ENCODE assay signal across 8 cellular contexts in the genomic region with DNA sequence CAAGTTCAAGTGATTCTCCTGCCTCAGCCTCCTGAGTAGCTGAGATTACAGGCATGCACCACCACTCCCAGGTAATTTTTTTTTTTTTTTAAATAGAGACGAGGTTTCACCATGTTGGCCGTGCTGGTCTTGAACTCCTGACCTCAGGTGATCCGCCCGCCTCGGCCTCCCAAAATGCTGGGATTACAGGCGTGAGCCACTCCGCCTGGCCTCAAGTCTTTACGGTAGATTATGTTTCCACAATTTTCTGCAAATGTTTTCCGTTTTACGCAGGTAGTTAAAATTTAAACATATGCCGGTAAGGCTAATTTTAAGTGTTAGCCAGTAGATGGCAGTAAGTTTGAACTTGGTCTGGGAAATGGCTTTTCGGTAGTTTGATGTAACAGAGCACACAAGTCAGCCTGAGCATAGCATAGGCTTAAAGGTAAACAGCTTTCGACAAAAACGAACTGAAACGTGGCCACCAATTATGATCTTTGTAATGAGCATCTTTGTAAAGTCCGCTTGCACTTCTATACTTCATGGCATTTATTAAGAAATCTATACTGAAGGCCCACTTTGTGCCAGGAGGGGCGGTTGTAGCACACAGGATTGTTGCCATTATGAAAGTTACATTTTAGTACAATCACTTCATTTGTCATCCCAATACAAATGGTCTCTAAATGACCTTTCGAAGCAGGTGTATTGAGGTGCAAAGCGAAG. TPM values are rescaled to one million over a fixed set of nuclear protein-coding genes. Genes with fewer than 3 reads are reported as not detected.
DNase-seq lines count a peak whose midpoint lies in the region; ATAC-seq and TF ChIP-seq lines count a peak whose summit lies in the region.

No MANE protein-coding gene starts in this region.

- BruUV-seq in Caco-2 (replicated peaks; lab: Mats Ljungman, UMichigan) (no TSS peak), IMR-90 (replicated peaks; lab: Mats Ljungman, UMichigan) (no TSS peak)

- DNase-seq in Caco-2: peak in 1 of 2 experiments; percentile 36
- peak; percentile 86 for DNase-seq in IMR-90
- peak; percentile 63 for DNase-seq in RWPE1 (ENCODE audit: low spot score)
- no peak for DNase-seq in endothelial cell (ENCODE audit: low spot score)
- no peak for DNase-seq in mucosa of descending colon

- peak overlapping the region; percentile 78 for H3K18ac ChIP-seq in IMR-90 (ENCODE audit: low read depth, low read length)

- H3K27ac ChIP-seq in IMR-90 (ENCODE audit: insufficient read depth, low read length): peak overlapping the region; percentile 82; the same call in 1 of the 2 replicates
- no peak overlapping the region for H3K27ac ChIP-seq in RWPE1

- no peaks in the 10 kb centered on the region; the same call in 1 of the 2 replicates for H4K20me1 ChIP-seq in IMR-90 (ENCODE audit: insufficient read depth, low read length)

- 60% methylated on average over 3 of the region's 19 CpGs; no CpG with 5 or more reads in 1 of the 2 experiments for WGBS in IMR-90 (ENCODE audit: extremely low coverage in 2 of 2, insufficient read length in 1 of 2), 2 experiments

- H3K36me3 ChIP-seq in Caco-2 (ENCODE audit: control insufficient read depth, insufficient read depth, low read length): no peaks in the 10 kb centered on the region
- no peaks in the 10 kb centered on the region for H3K36me3 ChIP-seq in IMR-90 (ENCODE audit: control insufficient read depth, insufficient read depth, low read length)
- no peaks in the 10 kb centered on the region for H3K36me3 ChIP-seq in mucosa of descending colon (ENCODE audit: low read depth)

- H3K27ac Mint-ChIP-seq in Caco-2 (ENCODE audit: unreplicated experiment): no peak overlapping the region
- H3K27ac Mint-ChIP-seq in endothelial cell (ENCODE audit: unreplicated experiment): no peak overlapping the region

- ATAC-seq in GM18870 (IDR thresholded peaks at IDR 0.05; ENCODE audit: unreplicated experiment): peak; percentile 76
- peak; percentile 53 for ATAC-seq in IMR-90 (ENCODE audit: low read depth)
- peak; percentile 77 for ATAC-seq in mucosa of descending colon
- ATAC-seq in HG03457 (IDR thresholded peaks at IDR 0.05; ENCODE audit: unreplicated experiment): no peak
- ATAC-seq in HG03045 (IDR thresholded peaks at IDR 0.05; ENCODE audit: unreplicated experiment): no peak

- peak overlapping the region; percentile 78 for H2AK5ac ChIP-seq in IMR-90 (ENCODE audit: low read depth, low read length)

- peak overlapping the region; percentile 76 for H3K4me2 ChIP-seq in IMR-90 (ENCODE audit: low read depth, low read length)

- CTCF ChIA-PET in Caco-2 (lab: Charles Lee): interaction anchor here (0.7 kb wide), 1 partner anchor 270 kb away, joined by 3 read pairs; no protein-coding TSS in a partner anchor
- CTCF ChIA-PET in IMR-90 (lab: Yijun Ruan, JAX): interaction anchor here (0.6 to 1.8 kb wide), 7 partner anchors 28 to 538 kb away, joined by 3 to 12 read pairs (median 7); no protein-coding TSS in a partner anchor
- CTCF ChIA-PET in RWPE1 (lab: Yijun Ruan, JAX): interaction anchor here (0.6 to 1.0 kb wide), 8 partner anchors 142 to 903 kb away, joined by 3 to 5 read pairs (median 4); no protein-coding TSS in a partner anchor

- H3K27me3 Mint-ChIP-seq in Caco-2 (ENCODE audit: insufficient read depth, unreplicated experiment) (no peaks in the 10 kb centered on the region), endothelial cell (ENCODE audit: unreplicated experiment) (peaks cover 4% of the 10 kb centered on the region)

- dilution Hi-C loops in IMR-90 (cut with HindIII; ENCODE audit: low sequenced_read_pairs, unreplicated experiment): no loop called here

- peak overlapping the region; percentile 51 for H3K14ac ChIP-seq in IMR-90 (replicated peaks; ENCODE audit: low read depth, low read length)

- no peaks in the 10 kb centered on the region for H3K27me3 ChIP-seq in Caco-2 (replicated peaks; ENCODE audit: control insufficient read depth, insufficient read depth, low read length)
- H3K27me3 ChIP-seq in IMR-90 (ENCODE audit: control insufficient read depth, insufficient read depth, low read length): no peaks in the 10 kb centered on the region

- TF ChIP-seq RAD21 in IMR-90 (IDR thresholded peaks at IDR 0.05; ENCODE audit: low read length): peak; percentile 73

- peaks cover 24% of the 10 kb centered on the region for H3K9me3 Mint-ChIP-seq in Caco-2 (ENCODE audit: unreplicated experiment)
- no peaks in the 10 kb centered on the region for H3K9me3 Mint-ChIP-seq in endothelial cell (ENCODE audit: unreplicated experiment)

- peak overlapping the region; percentile 49; the same call in 1 of the 2 replicates for H3K23ac ChIP-seq in IMR-90 (ENCODE audit: low read depth, low read length)

- in situ Hi-C loops in IMR-90 (cut with MboI; ENCODE audit: low sequenced_read_pairs): loop anchor here (10.0 to 25.0 kb wide), 2 partner anchors 266 to 553 kb away; no protein-coding TSS in a partner anchor

- peak overlapping the region; percentile 88 for H2BK120ac ChIP-seq in IMR-90 (ENCODE audit: low read depth, low read length)

- no peak overlapping the region for H2AK9ac ChIP-seq in IMR-90 (replicated peaks; ENCODE audit: low read depth, low read length, poor library complexity)

- no peaks in the 10 kb centered on the region for H3K79me1 ChIP-seq in IMR-90 (ENCODE audit: low read depth in 1 of 2, low read length in 2 of 2)

- no peaks in the 10 kb centered on the region for H3K4me1 ChIP-seq in Caco-2
- peaks cover 22% of the 10 kb centered on the region for H3K4me1 ChIP-seq in IMR-90 (ENCODE audit: control insufficient read depth, insufficient read depth, low read length)
- H3K4me1 ChIP-seq in mucosa of descending colon (ENCODE audit: low read depth): no peaks in the 10 kb centered on the region

- 0 out of 2 replicates have a peak, but pooled peaks cover 8% of the 10 kb centered on the region for H3K9me3 ChIP-seq in Caco-2
- peaks cover 10% of the 10 kb centered on the region for H3K9me3 ChIP-seq in IMR-90 (ENCODE audit: control insufficient read depth, insufficient read depth, low read length)
- H3K9me3 ChIP-seq in mucosa of descending colon: no peaks in the 10 kb centered on the region

- H4K91ac ChIP-seq in IMR-90 (ENCODE audit: insufficient read depth, low read depth, low read length): peak overlapping the region; percentile 45

- intact Hi-C loops in Caco-2 (cut with micrococcal nuclease; ENCODE audit: unreplicated experiment) (loop anchor here (1.0 to 5.0 kb wide), 4 partner anchors 123 to 551 kb away; partner anchors contain the start of genes STIM2 and TBC1D19), IMR-90 (cut with micrococcal nuclease) (loop anchor here (1.0 to 2.0 kb wide), 4 partner anchors 126 to 551 kb away; partner anchors contain the start of genes STIM2 and TBC1D19), mucosa of descending colon (cut with DNase I, micrococcal nuclease) (loop anchor here (10.0 kb wide), 2 partner anchors 126 to 556 kb away; partner anchors contain the start of gene TBC1D19 (in 1 of the 2))

- no peak overlapping the region for H2AFZ ChIP-seq in IMR-90 (replicated peaks; ENCODE audit: low read length, poor library complexity)

- H3K4me1 Mint-ChIP-seq in Caco-2 (ENCODE audit: low read depth, unreplicated experiment): no peaks in the 10 kb centered on the region
- no peaks in the 10 kb centered on the region for H3K4me1 Mint-ChIP-seq in endothelial cell (ENCODE audit: unreplicated experiment)

- TF ChIP-seq CTCF in Caco-2 (IDR thresholded peaks at IDR 0.05; ENCODE audit: insufficient read depth in 1 of 2, low read depth in 1 of 2, low read length in 1 of 2, severe bottlenecking in 1 of 2, unreplicated experiment in 1 of 2) (peak; percentile 42 to 51), IMR-90 (conservative IDR thresholded peaks at IDR 0.05; ENCODE audit: low read depth, low read length) (peak; percentile 65), RWPE1 (conservative IDR thresholded peaks at IDR 0.05; ENCODE audit: low read depth) (peak; percentile 67), endothelial cell (IDR thresholded peaks at IDR 0.05; ENCODE audit: unreplicated experiment) (peak; percentile 40), mucosa of descending colon (IDR thresholded peaks at IDR 0.05) (no peak)

- H2BK5ac ChIP-seq in IMR-90 (ENCODE audit: low read depth, low read length, poor library complexity, severe bottlenecking): peak overlapping the region; percentile 93

- H2BK20ac ChIP-seq in IMR-90 (ENCODE audit: low read depth, low read length): peak overlapping the region; percentile 81

- POLR2A ChIA-PET in Caco-2 (lab: Charles Lee): no interaction called here
- POLR2A ChIA-PET in IMR-90 (lab: Charles Lee; ENCODE audit: unreplicated experiment): no interaction called here
- POLR2A ChIA-PET in RWPE1 (lab: Yijun Ruan, JAX; ENCODE audit: low non-redundant PET): no interaction called here

- peak overlapping the region; percentile 73 for H3K56ac ChIP-seq in IMR-90 (ENCODE audit: extremely low read depth, insufficient read depth, low read length)

- H3K4ac ChIP-seq in IMR-90 (ENCODE audit: low read depth, low read length): peak overlapping the region; percentile 47

- H3K36me3 Mint-ChIP-seq in Caco-2 (ENCODE audit: insufficient read depth, unreplicated experiment) (no peaks in the 10 kb centered on the region), endothelial cell (ENCODE audit: low read depth, unreplicated experiment) (no peaks in the 10 kb centered on the region)

- H2BK15ac ChIP-seq in IMR-90 (ENCODE audit: low read depth, low read length): peak overlapping the region; percentile 53; the same call in 2 of the 3 replicates

- peak overlapping the region in 1 of 2 experiments; percentile 85; a peak in 2 of 4 replicates for H4K8ac ChIP-seq in IMR-90 (ENCODE audit: low read depth in 2 of 2, low read length in 2 of 2)

- H3K4me3 ChIP-seq in Caco-2 (ENCODE audit: low read depth, low read length) (no peak overlapping the region), IMR-90 (ENCODE audit: insufficient read depth, low read depth, low read length) (no peak overlapping the region), mucosa of descending colon (no peak overlapping the region)

- no peak for TF ChIP-seq POLR2A in IMR-90 (IDR thresholded peaks at IDR 0.05; ENCODE audit: low read depth, low read length)

- peak overlapping the region; percentile 19; the same call in 1 of the 2 replicates for H3K9ac ChIP-seq in IMR-90 (ENCODE audit: low read depth, low read length)

- H3K9me1 ChIP-seq in IMR-90 (ENCODE audit: insufficient read depth, low read length): peaks cover 12% of the 10 kb centered on the region

- H3K4me3 Mint-ChIP-seq in Caco-2 (ENCODE audit: unreplicated experiment) (peak overlapping the region; percentile 46), endothelial cell (ENCODE audit: unreplicated experiment) (no peak overlapping the region)

- peak overlapping the region; percentile 65 for H4K5ac ChIP-seq in IMR-90 (ENCODE audit: low read depth, low read length)

RNA-seq across cellular contexts. Expression of gene CCKAR, which starts 31.1 kb away (rescaled TPM):
- total RNA-seq in Caco-2 (2022): 1.9 and 2.0 TPM in 2 replicates
- total RNA-seq in IMR-90 (2012; rRNA removed): not detected in 2 replicates
- polyA plus RNA-seq in IMR-90 (2012; rRNA removed): not detected in 2 replicates
- polyA plus RNA-seq in IMR-90 (2012; cell fraction: cytosol; rRNA removed): not detected in 2 replicates
- polyA plus RNA-seq in IMR-90 (2012; cell fraction: nucleus; rRNA removed; ENCODE audit: low replicate concordance): not detected in 2 replicates
- total RNA-seq in endothelial cell (ENCODE audit: unreplicated experiment): not detected
- total RNA-seq in mucosa of descending colon: under 1 TPM in 1 of 3 donors, not detected in 2; 0.44 TPM

Comparison
In these comparisons a context has a peak if more than half of its experiments do, and no peak if none do; other contexts are left out.
1. DNase-seq: peak in IMR-90 (single experiment) and RWPE1 (single experiment); none in endothelial cell (single experiment) and mucosa of descending colon (0 of 3).
2. ATAC-seq: peak in GM18870 (single experiment), IMR-90 (single experiment) and mucosa of descending colon (single experiment); none in HG03457 (single experiment) and HG03045 (single experiment).